Comparison of ENCODE assay signal across 17 cellular contexts in the genomic region with DNA sequence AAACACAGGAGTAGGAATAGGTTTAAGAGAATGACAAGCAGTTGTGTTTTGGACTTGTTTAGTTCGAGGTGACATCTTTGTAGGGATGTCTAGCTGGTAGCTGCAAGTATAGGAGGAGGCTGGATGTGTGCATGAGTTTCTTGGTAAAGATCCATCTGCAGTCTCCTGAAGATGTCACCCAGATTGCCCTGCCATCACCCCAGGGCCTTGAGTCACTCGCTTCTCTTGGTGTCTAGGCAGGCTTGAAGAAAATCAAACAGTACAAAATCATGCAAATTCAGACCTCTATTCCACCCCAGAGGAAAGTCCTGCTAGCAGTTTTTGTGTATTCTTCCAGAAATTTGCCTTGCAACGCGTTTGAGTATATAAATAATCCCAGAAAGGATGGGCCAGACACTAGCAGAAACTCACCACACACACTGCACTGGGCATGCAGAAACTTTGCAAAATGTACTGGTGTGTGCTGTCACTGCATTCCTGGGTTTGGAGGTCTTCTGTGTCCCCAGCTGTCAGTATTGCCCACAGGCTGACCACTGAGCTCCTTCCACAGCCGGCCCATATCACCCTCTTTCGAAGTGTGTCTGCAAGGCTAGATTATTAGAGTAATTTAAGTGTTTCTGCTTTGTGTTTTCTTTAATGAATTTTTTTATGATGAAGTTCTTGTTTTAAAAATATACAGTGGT. TPM values are rescaled to one million over a fixed set of nuclear protein-coding genes. Genes with fewer than 3 reads are reported as not detected.
A peak's percentile ranks its signal among the peaks of the same experiment; 100 is the strongest.
DNase-seq lines count a peak whose midpoint lies in the region; ATAC-seq and TF ChIP-seq lines count a peak whose summit lies in the region.
"Had no signal": no experiment of that assay in that cellular context is flagged by ENCODE, and none has a peak within 500 bp of the region (broad histone marks: within the 10 kb centered on the region; RNA-seq: fewer than 3 reads in every experiment).

No MANE protein-coding gene starts in this region.

- no peak overlapping the region for H2AFZ ChIP-seq in mammary epithelial cell (ENCODE audit: low read depth, low read length)

- BruUV-seq in mammary epithelial cell (replicated peaks; lab: Mats Ljungman, UMichigan): no TSS peak

- H3K9me3 ChIP-seq in cardiac muscle cell (ENCODE audit: low read depth): no peaks in the 10 kb centered on the region
- H3K9me3 ChIP-seq in mammary epithelial cell (replicated peaks; ENCODE audit: insufficient read depth, low read length): no peaks in the 10 kb centered on the region
- H3K9me3 ChIP-seq in aorta (ENCODE audit: control insufficient read depth, low read length): no peaks in the 10 kb centered on the region
- H3K9me3 ChIP-seq: colonic mucosa, HAP-1, upper lobe of right lung had no signal

- in situ Hi-C loops in mammary epithelial cell (cut with MboI; ENCODE audit: low sequenced_read_pairs in 2 of 2): loop anchor here in 1 of 2 donors (10.0 to 25.0 kb wide), 2 partner anchors 180 to 458 kb away; partner anchors contain the start of gene CNEP1R1

- H3K9ac ChIP-seq in mammary epithelial cell (ENCODE audit: insufficient read depth, low read length): no peak overlapping the region

- H3K4me2 ChIP-seq in mammary epithelial cell (ENCODE audit: insufficient read depth, low read depth, low read length): peak overlapping the region; percentile 15

- DNase-seq in cardiac muscle cell (ENCODE audit: low read depth in 1 of 2, low spot score in 1 of 2) (no peak), Right ventricle myocardium superior (no peak), mammary epithelial cell (peak; percentile 32), naive B cell (no peak), aorta (no peak), NCI-H774 (lab: John Stamatoyannopoulos, UW) (no peak), NCI-H510A treated with DMSO at 0.1 percent for 48 hours (lab: John Stamatoyannopoulos, UW) (no peak)
- DNase-seq: colonic mucosa, kidney glomerular epithelial cell, NCI-H146, NCI-H526 treated with DMSO at 0.1 percent for 48 hours, nephron progenitor cell, small intestine, upper lobe of right lung had no signal

- 69% methylated on average over 6 of the region's 6 CpGs for WGBS in mammary epithelial cell (ENCODE audit: low coverage, missing lambda C conversion rate)
- WGBS in aorta, 2 donors: 60 to 68% methylated on average over 6 of the region's 6 CpGs

- H3K9me3 Mint-ChIP-seq in naive B cell: no peaks in the 10 kb centered on the region
- H3K9me3 Mint-ChIP-seq: activated naive CD4-positive, alpha-beta T cell treated with anti-CD3 and anti-CD28 coated beads, Interleukin-2, amount 50 U/mL, for 24 hours; nephron progenitor cell had no signal

- no peaks in the 10 kb centered on the region for H3K27me3 ChIP-seq in cardiac muscle cell
- no peaks in the 10 kb centered on the region for H3K27me3 ChIP-seq in mammary epithelial cell (ENCODE audit: insufficient read depth, low read length)
- no peaks in the 10 kb centered on the region for H3K27me3 ChIP-seq in aorta (ENCODE audit: control insufficient read depth in 1 of 2, insufficient read depth in 2 of 2, low read length in 1 of 2)
- H3K27me3 ChIP-seq: colonic mucosa, upper lobe of right lung had no signal

- intact Hi-C loops in Right ventricle myocardium superior (cut with DNase I): loop anchor here (5.0 kb wide), 1 partner anchor 47 kb away; no protein-coding TSS in a partner anchor
- intact Hi-C loops in mammary epithelial cell (cut with micrococcal nuclease): loop anchor here (10.0 kb wide), 1 partner anchor 1240 kb away; no protein-coding TSS in a partner anchor
- intact Hi-C loops in aorta (cut with DNase I): loop anchor here in 1 of 2 donors (5.0 kb wide), 1 partner anchor 47 kb away; no protein-coding TSS in a partner anchor

- CTCF ChIA-PET in mammary epithelial cell (lab: Charles Lee; ENCODE audit: low non-redundant PET): no interaction called here

- dilution Hi-C loops in mammary epithelial cell (cut with HindIII; ENCODE audit: low sequenced_read_pairs): loop anchor here (10.0 kb wide), 1 partner anchor 50 kb away; the partner anchor contains the start of gene TENT4B

- H3K4me3 Mint-ChIP-seq in naive B cell: no peak overlapping the region
- H3K4me3 Mint-ChIP-seq: activated naive CD4-positive, alpha-beta T cell treated with anti-CD3 and anti-CD28 coated beads, Interleukin-2, amount 50 U/mL, for 24 hours; nephron progenitor cell had no signal

- H3K36me3 Mint-ChIP-seq in naive B cell: no peaks in the 10 kb centered on the region

- H3K79me2 ChIP-seq in mammary epithelial cell (ENCODE audit: insufficient read depth, low read length): peaks cover 95% of the 10 kb centered on the region

- H3K4me1 ChIP-seq in cardiac muscle cell (ENCODE audit: low read depth) (peaks cover 53% of the 10 kb centered on the region), mammary epithelial cell (ENCODE audit: insufficient read depth, low read length) (peaks cover 59% of the 10 kb centered on the region), aorta (ENCODE audit: control insufficient read depth in 1 of 2, insufficient read depth in 2 of 2, low read length in 2 of 2) (peaks cover 6 to 11% of the 10 kb centered on the region in 2 donors)

- peak overlapping the region; percentile 32 for H3K27ac ChIP-seq in cardiac muscle cell
- peak overlapping the region; percentile 98 for H3K27ac ChIP-seq in mammary epithelial cell (ENCODE audit: insufficient read depth, low read depth, low read length)
- peak overlapping the region; percentile 23 to 92 for H3K27ac ChIP-seq in aorta (ENCODE audit: low read depth in 1 of 2, low read length in 2 of 2)
- H3K27ac ChIP-seq: colonic mucosa had no signal

- TF ChIP-seq CTCF in cardiac muscle cell (IDR thresholded peaks at IDR 0.05; ENCODE audit: low read depth, low read length): no peak
- no peak for TF ChIP-seq CTCF in mammary epithelial cell (conservative IDR thresholded peaks at IDR 0.05 in 1 of 2, IDR thresholded peaks at IDR 0.05 in 1 of 2; ENCODE audit: extremely low read depth in 1 of 2, insufficient read depth in 1 of 2, low read depth in 1 of 2, low read length in 2 of 2)

- peaks cover 31 to 64% (median 48%) of the 10 kb centered on the region in 3 donors for H3K4me1 Mint-ChIP-seq in naive B cell

- H3K27me3 Mint-ChIP-seq in naive B cell: no peaks in the 10 kb centered on the region
- H3K27me3 Mint-ChIP-seq: activated naive CD4-positive, alpha-beta T cell treated with anti-CD3 and anti-CD28 coated beads, Interleukin-2, amount 50 U/mL, for 24 hours had no signal

- H3K4me3 ChIP-seq in cardiac muscle cell (no peak overlapping the region), mammary epithelial cell (replicated peaks in 1 of 3; ENCODE audit: insufficient read depth in 1 of 3, low read depth in 2 of 3, low read length in 3 of 3) (no peak overlapping the region), aorta (ENCODE audit: low read length in 2 of 2) (no peak overlapping the region)
- H3K4me3 ChIP-seq: colonic mucosa, HAP-1, upper lobe of right lung had no signal

- ATAC-seq in Right ventricle myocardium superior (ENCODE audit: poor library complexity) (no peak), naive B cell (ENCODE audit: low read depth in 2 of 2) (no peak), aorta (ENCODE audit: low FRiP score) (no peak), GM21528 (IDR thresholded peaks at IDR 0.05; ENCODE audit: low FRiP score, unreplicated experiment) (no peak)

- H3K36me3 ChIP-seq in cardiac muscle cell (no peaks in the 10 kb centered on the region), mammary epithelial cell (ENCODE audit: insufficient read depth, low read length) (no peaks in the 10 kb centered on the region), aorta (ENCODE audit: control insufficient read depth in 1 of 2, insufficient read depth in 2 of 2, low read length in 1 of 2) (no peaks in the 10 kb centered on the region)
- H3K36me3 ChIP-seq: colonic mucosa, HAP-1, upper lobe of right lung had no signal

- H4K20me1 ChIP-seq in mammary epithelial cell (ENCODE audit: insufficient read depth, low read length): no peaks in the 10 kb centered on the region

- peak overlapping the region in 5 of 6 donors; percentile 2 to 55 (median 7) for H3K27ac Mint-ChIP-seq in naive B cell

RNA-seq across cellular contexts. Expression of gene TENT4B, which starts 51.5 kb away (rescaled TPM):
- total RNA-seq in cardiac muscle cell: 10.6 and 15.0 TPM in 2 replicates
- 6.2 and 8.7 TPM in 2 replicates for polyA plus RNA-seq in cardiac muscle cell
- 7.7 TPM for total RNA-seq in Right ventricle myocardium superior
- 10 to 100 TPM; 10.3 to 14.5 TPM for total RNA-seq in mammary epithelial cell
- 10.6 TPM for polyA plus RNA-seq in mammary epithelial cell
- 5.3 TPM for polyA minus RNA-seq in mammary epithelial cell
- 1 to 10 TPM; 3.3 to 8.5 (median 4.6) TPM for polyA plus RNA-seq in naive B cell (ENCODE audit: low read depth in 6 of 6)
- total RNA-seq in aorta: 10 to 100 TPM; 13.2 to 13.9 TPM
- 1 to 10 TPM; 4.5 to 6.5 TPM for polyA plus RNA-seq in aorta

Comparison
In these comparisons a context has a peak if more than half of its experiments do, and no peak if none do; other contexts are left out.
1. H3K27ac ChIP-seq: peak in every context shown above with its lines; median percentile 98 in mammary epithelial cell; 58 in aorta; 32 in cardiac muscle cell.